8 cellular contexts compared by ENCODE assay signal in genomic region chr3:128794788-128795649, GRCh38.
DNase-seq lines count a peak whose midpoint lies in the region; ATAC-seq, FAIRE-seq and TF ChIP-seq lines count a peak whose summit lies in the region.

No MANE protein-coding gene starts in this region.

- H3K14ac ChIP-seq in H1 (ENCODE audit: insufficient read length): no peak overlapping the region

- H2AFZ ChIP-seq in H1 (ENCODE audit: low read length): no peak overlapping the region

- no peak overlapping the region for H3K27ac ChIP-seq in H1 (ENCODE audit: low read depth, low read length)

- intact Hi-C loops in activated CD8-positive, alpha-beta T cell treated with anti-CD3 and anti-CD28 coated beads for 36 hours (cut with micrococcal nuclease): loop anchor here (2.0 kb wide), 1 partner anchor 114 kb away; no protein-coding TSS in a partner anchor

- no peak overlapping the region for H3K18ac ChIP-seq in H1 (ENCODE audit: extremely low read depth, low read length)

- no peaks in the 10 kb centered on the region for H3K9me3 Mint-ChIP-seq in activated CD8-positive, alpha-beta T cell treated with anti-CD3 and anti-CD28 coated beads for 36 hours
- no peaks in the 10 kb centered on the region for H3K9me3 Mint-ChIP-seq in stimulated activated naive CD8-positive, alpha-beta T cell treated with anti-CD3 and anti-CD28 coated beads, Interleukin-15, amount 100 ng/mL, for 72 hours

- peaks cover 5% of the 10 kb centered on the region; the same call in 1 of the 2 replicates for H3K79me1 ChIP-seq in H1 (ENCODE audit: low read depth, low read length)

- H4K8ac ChIP-seq in H1 (ENCODE audit: extremely low read depth, insufficient read depth, low read length): no peak overlapping the region

- H2BK120ac ChIP-seq in H1 (replicated peaks; ENCODE audit: low read depth, low read length): no peak overlapping the region

- H3K4me3 ChIP-seq in H1 (ENCODE audit: extremely low read depth in 1 of 4, insufficient read depth in 2 of 4, low read depth in 3 of 4, low read length in 4 of 4): no peak overlapping the region

- no peaks in the 10 kb centered on the region for H3K9me3 ChIP-seq in H1 (ENCODE audit: insufficient read depth in 2 of 2, low read depth in 1 of 2, low read length in 1 of 2)

- DNase-seq in C1 segment of cervical spinal cord (lab: John Stamatoyannopoulos, UW) (peak in 9 of 14 donors; percentile 10 to 55 (median 27)), NCI-H748 (lab: John Stamatoyannopoulos, UW; ENCODE audit: unreplicated experiment) (peak; percentile 54), H1 (ENCODE audit: low read depth in 1 of 2, low spot score in 2 of 2) (peak; percentile 17 to 72), midbrain (lab: John Stamatoyannopoulos, UW) (peak; percentile 77)
- peak; percentile 78 for DNase-seq in activated CD8-positive, alpha-beta T cell treated with anti-CD3 and anti-CD28 coated beads for 36 hours
- peak; percentile 72 for DNase-seq in stimulated activated naive CD8-positive, alpha-beta T cell treated with anti-CD3 and anti-CD28 coated beads, Interleukin-15, amount 100 ng/mL, for 72 hours

- peak overlapping the region; percentile 48 for H3K4me3 Mint-ChIP-seq in activated CD8-positive, alpha-beta T cell treated with anti-CD3 and anti-CD28 coated beads for 36 hours
- peak overlapping the region; percentile 54 to 75 for H3K4me3 Mint-ChIP-seq in stimulated activated naive CD8-positive, alpha-beta T cell treated with anti-CD3 and anti-CD28 coated beads, Interleukin-15, amount 100 ng/mL, for 72 hours

- TF ChIP-seq EP300 in H1 (IDR thresholded peaks at IDR 0.05; ENCODE audit: borderline replicate concordance in 1 of 2, low read depth in 2 of 2, low read length in 2 of 2): no peak

- peaks cover 12 to 40% (median 29%) of the 10 kb centered on the region in 4 experiments for H3K36me3 ChIP-seq in H1 (ENCODE audit: control insufficient read depth in 2 of 4, insufficient read depth in 4 of 4, low read length in 3 of 4)

- H3K4me2 ChIP-seq in H1 (ENCODE audit: insufficient read depth in 1 of 2, low read depth in 2 of 2, low read length in 2 of 2): no peak overlapping the region

- H3K9ac ChIP-seq in H1 (replicated peaks in 1 of 4; ENCODE audit: extremely low read depth in 1 of 4, low read depth in 3 of 4, low read length in 3 of 4): no peak overlapping the region

- no peaks in the 10 kb centered on the region for H3K27me3 ChIP-seq in H1 (replicated peaks in 1 of 4; ENCODE audit: control insufficient read depth in 3 of 4, extremely low read depth in 1 of 4, insufficient read depth in 3 of 4, low read length in 3 of 4)

- peak; percentile 87 for ATAC-seq in GM19023 (IDR thresholded peaks at IDR 0.05; ENCODE audit: unreplicated experiment)
- ATAC-seq in HG03439 (IDR thresholded peaks at IDR 0.05; ENCODE audit: unreplicated experiment): peak; percentile 59
- ATAC-seq in activated CD8-positive, alpha-beta T cell treated with anti-CD3 and anti-CD28 coated beads for 36 hours: peak; percentile 74
- ATAC-seq in stimulated activated naive CD8-positive, alpha-beta T cell treated with anti-CD3 and anti-CD28 coated beads, Interleukin-15, amount 100 ng/mL, for 72 hours: peak; percentile 85

- H3K4me1 Mint-ChIP-seq in activated CD8-positive, alpha-beta T cell treated with anti-CD3 and anti-CD28 coated beads for 36 hours (ENCODE audit: low read depth): peaks cover 87% of the 10 kb centered on the region
- H3K4me1 Mint-ChIP-seq in stimulated activated naive CD8-positive, alpha-beta T cell treated with anti-CD3 and anti-CD28 coated beads, Interleukin-15, amount 100 ng/mL, for 72 hours: peaks cover 96% of the 10 kb centered on the region

- H3K79me2 ChIP-seq in H1 (ENCODE audit: control insufficient read depth in 1 of 2, insufficient read depth in 2 of 2, low read length in 2 of 2): peaks cover 6 to 51% of the 10 kb centered on the region in 2 experiments; a peak in 3 of 4 replicates

- TF ChIP-seq RAD21 in H1 (IDR thresholded peaks at IDR 0.05 in 1 of 2, conservative IDR thresholded peaks at IDR 0.05 in 1 of 2; ENCODE audit: low read depth in 2 of 2, low read length in 2 of 2): peak; percentile 78 to 84

- no peak overlapping the region for H2BK12ac ChIP-seq in H1 (ENCODE audit: low read depth, low read length)

- H3K23ac ChIP-seq in H1 (ENCODE audit: insufficient read length): no peak overlapping the region

- H3K36me3 Mint-ChIP-seq in activated CD8-positive, alpha-beta T cell treated with anti-CD3 and anti-CD28 coated beads for 36 hours (ENCODE audit: low read depth): peaks cover 53% of the 10 kb centered on the region

- H3K23me2 ChIP-seq in H1 (ENCODE audit: low read depth, low read length): no peaks in the 10 kb centered on the region

- POLR2A ChIA-PET in activated CD8-positive, alpha-beta T cell treated with anti-CD3 and anti-CD28 coated beads for 36 hours (lab: Charles Lee): interaction anchor here (0.7 to 2.5 kb wide), 9 partner anchors 8 to 146 kb away, joined by 3 to 13 read pairs (median 4); no protein-coding TSS in a partner anchor
- POLR2A ChIA-PET in H1 (lab: Charles Lee; ENCODE audit: partially characterized antibody): interaction anchor here (0.6 to 1.9 kb wide), 7 partner anchors 14 to 114 kb away, joined by 3 to 13 read pairs (median 3); no protein-coding TSS in a partner anchor

- no peak overlapping the region for H4K5ac ChIP-seq in H1 (ENCODE audit: insufficient read length, low read depth, low read length)

- no peak overlapping the region for H4K91ac ChIP-seq in H1 (replicated peaks; ENCODE audit: insufficient read length, low read length)

- H2BK15ac ChIP-seq in H1 (ENCODE audit: low read length): no peak overlapping the region

- no peak overlapping the region for H3K4ac ChIP-seq in H1 (replicated peaks; ENCODE audit: insufficient read length, low read depth, low read length)

- TF ChIP-seq POLR2A in H1 (IDR thresholded peaks at IDR 0.05; ENCODE audit: control extremely low read depth in 1 of 2, low read depth in 2 of 2, low read length in 2 of 2): no peak

- H2AK5ac ChIP-seq in H1 (ENCODE audit: low read depth, low read length): no peak overlapping the region

- peaks cover 7 to 22% of the 10 kb centered on the region in 2 experiments for H4K20me1 ChIP-seq in H1 (replicated peaks in 1 of 2; ENCODE audit: control insufficient read depth in 1 of 2, insufficient read depth in 2 of 2, low read length in 2 of 2)

- no peaks in the 10 kb centered on the region for H3K27me3 Mint-ChIP-seq in activated CD8-positive, alpha-beta T cell treated with anti-CD3 and anti-CD28 coated beads for 36 hours
- no peaks in the 10 kb centered on the region for H3K27me3 Mint-ChIP-seq in stimulated activated naive CD8-positive, alpha-beta T cell treated with anti-CD3 and anti-CD28 coated beads, Interleukin-15, amount 100 ng/mL, for 72 hours

- 67% methylated on average over 7 of the region's 7 CpGs; no CpG with 5 or more reads in 1 of the 2 experiments for WGBS in H1 (ENCODE audit: extremely low coverage in 1 of 2, insufficient coverage in 1 of 2, insufficient read length in 1 of 2, insufficient replicate concordance in 2 of 2, low coverage in 1 of 2, low lambda C conversion rate in 2 of 2, missing lambda C conversion rate in 1 of 2), 2 experiments

- no peak overlapping the region for H3K56ac ChIP-seq in H1 (replicated peaks; ENCODE audit: insufficient read length, low read depth, low read length)

- H3K27ac Mint-ChIP-seq in activated CD8-positive, alpha-beta T cell treated with anti-CD3 and anti-CD28 coated beads for 36 hours: peak overlapping the region; percentile 90
- H3K27ac Mint-ChIP-seq in stimulated activated naive CD8-positive, alpha-beta T cell treated with anti-CD3 and anti-CD28 coated beads, Interleukin-15, amount 100 ng/mL, for 72 hours: peak overlapping the region; percentile 65 to 93

- H2BK5ac ChIP-seq in H1 (ENCODE audit: low read depth, low read length): no peak overlapping the region

- H2BK20ac ChIP-seq in H1 (ENCODE audit: low read length): no peak overlapping the region

- FAIRE-seq in H1 (lab: Jason Lieb, UNC): peak; percentile 93

- CTCF ChIA-PET in activated CD8-positive, alpha-beta T cell treated with anti-CD3 and anti-CD28 coated beads for 36 hours (lab: Charles Lee): interaction anchor here (0.6 to 7.3 kb wide), 33 partner anchors 9 to 177 kb away, joined by 3 to 119 read pairs (median 4); partner anchors contain the start of gene RAB7A
- CTCF ChIA-PET in H1 (lab: Charles Lee; ENCODE audit: partially characterized antibody): interaction anchor here (0.6 to 5.7 kb wide), 33 partner anchors 8 to 1512 kb away, joined by 3 to 64 read pairs (median 5); partner anchors contain the start of gene RPN1

- peak; percentile 85 for TF ChIP-seq CTCF in activated CD8-positive, alpha-beta T cell treated with anti-CD3 and anti-CD28 coated beads for 36 hours (IDR thresholded peaks at IDR 0.05)
- peak; percentile 61 to 91 (median 77) for TF ChIP-seq CTCF in H1 (IDR thresholded peaks at IDR 0.05; ENCODE audit: control extremely low read depth in 1 of 3, insufficient read depth in 1 of 3, low read depth in 1 of 3, low read length in 3 of 3)

- H3K4me1 ChIP-seq in H1 (replicated peaks in 1 of 4; ENCODE audit: control insufficient read depth in 3 of 4, insufficient read depth in 4 of 4, low read length in 3 of 4): peaks cover 0 to 1% (median 0%) of the 10 kb centered on the region in 4 experiments; a peak in 2 of 7 replicates

TF ChIP-seq in H1, 55 proteins besides CTCF, POLR2A, EP300 and RAD21 (continues in another document):
- no peak for TF ChIP-seq RFX5 (IDR thresholded peaks at IDR 0.05; ENCODE audit: borderline replicate concordance, low read depth, low read length)
- no peak for TF ChIP-seq POLR2AphosphoS5 (IDR thresholded peaks at IDR 0.05; ENCODE audit: low read depth, low read length)
- no peak for TF ChIP-seq TEAD4 (IDR thresholded peaks at IDR 0.05; ENCODE audit: low read depth, low read length)
- no peak for TF ChIP-seq RNF2 (IDR thresholded peaks at IDR 0.05; ENCODE audit: borderline replicate concordance, low read depth, low read length, missing control alignments, poor library complexity, severe bottlenecking)
- TF ChIP-seq SP1 (IDR thresholded peaks at IDR 0.05; ENCODE audit: low read depth, low read length): no peak
- no peak for TF ChIP-seq JUND (IDR thresholded peaks at IDR 0.05; ENCODE audit: low read length)
- TF ChIP-seq HDAC6 (IDR thresholded peaks at IDR 0.05; ENCODE audit: low read depth, low read length): no peak
- no peak for TF ChIP-seq SIN3A (conservative IDR thresholded peaks at IDR 0.05 in 1 of 2, IDR thresholded peaks at IDR 0.05 in 1 of 2; ENCODE audit: low read depth in 1 of 2, low read length in 2 of 2)
- no peak for TF ChIP-seq USF2 (IDR thresholded peaks at IDR 0.05; ENCODE audit: low read length)
- no peak for TF ChIP-seq TAF1 (IDR thresholded peaks at IDR 0.05; ENCODE audit: low read depth, low read length)
- TF ChIP-seq FOSL1 (IDR thresholded peaks at IDR 0.05; ENCODE audit: insufficient read depth, low read depth, low read length): no peak

Comparison
In these comparisons a context has a peak if more than half of its experiments do, and no peak if none do; other contexts are left out.
1. DNase-seq: peak in every context shown above with its lines; median percentile 78 in activated CD8-positive, alpha-beta T cell treated with anti-CD3 and anti-CD28 coated beads for 36 hours; 77 in midbrain; 72 in stimulated activated naive CD8-positive, alpha-beta T cell treated with anti-CD3 and anti-CD28 coated beads, Interleukin-15, amount 100 ng/mL, for 72 hours; 54 in NCI-H748; 44 in H1; 27 in C1 segment of cervical spinal cord.